In the genomic region with DNA sequence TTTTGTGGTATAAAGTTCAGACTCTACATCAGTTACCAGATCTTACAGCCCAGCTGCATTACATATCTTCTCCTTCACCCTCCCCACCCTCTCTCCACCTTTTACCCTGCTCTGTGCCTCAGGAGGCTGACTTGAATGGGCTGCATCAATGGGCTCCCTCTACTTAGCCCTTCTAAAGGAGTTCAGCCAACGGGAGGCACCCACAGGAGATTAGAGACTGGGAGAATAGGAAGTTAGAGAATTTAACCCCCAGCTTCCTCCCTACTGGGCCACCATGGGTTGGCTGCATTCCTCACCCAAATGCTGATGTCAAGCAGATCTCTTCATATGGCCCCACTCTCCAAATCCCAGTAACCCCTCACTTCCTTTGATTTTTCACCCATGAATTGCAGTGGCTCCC, we compare ENCODE assay signal across 24 cellular contexts. TPM values are rescaled to one million over a fixed set of nuclear protein-coding genes. Genes with fewer than 3 reads are reported as not detected.
"Had no signal": no experiment of that assay in that cellular context is flagged by ENCODE, and none has a peak within 500 bp of the region (broad histone marks: within the 10 kb centered on the region; RNA-seq: fewer than 3 reads in every experiment).

No MANE protein-coding gene starts in this region.

- H3K4me1 ChIP-seq: SJSA1 had no signal

- H3K4me2 ChIP-seq: PC-9 had no signal

- H3K36me3 ChIP-seq: SJSA1 had no signal

- DNase-seq: KBM-7; MM.1S; NCI-H1092 treated with DMSO at 0.1 percent for 48 hours; NCI-H1436; NCI-H187; NCI-H2029; NCI-H2081 treated with DMSO at 0.1 percent for 48 hours; NCI-H2171; NCI-H226; NCI-H446; NCI-H510A; NCI-H524 treated with DMSO at 0.1 percent for 48 hours; NCI-H69; NCI-H774; NK-92 treated with Interleukin-12 subunit alpha and Interleukin-12 subunit beta, amount 100 ng/mL, for 24 hours; PC-9; Right ventricle myocardium superior; RPMI8226; SIG-M5 had no signal

- H2AFZ ChIP-seq: PC-9 had no signal

- H3K27me3 ChIP-seq: SJSA1 had no signal

- H3K9me3 ChIP-seq: SJSA1 had no signal

- H3K4me3 ChIP-seq: PC-9, SJSA1, SK-N-MC had no signal

RNA-seq across cellular contexts. Expression of a gene that starts 38.5 kb away (rescaled TPM):
- total RNA-seq: HT-29, M059J, OCI-LY7, PC-9, SJSA1 had no signal

RNA-seq across cellular contexts. Expression of a gene that starts 49.3 kb away (rescaled TPM):
- total RNA-seq: HT-29, M059J, OCI-LY7, PC-9, Right ventricle myocardium superior, SJSA1 had no signal
